Comparison of ENCODE assay signal across 28 cellular contexts in genomic region chr2:64470071-64470470, GRCh38.
"Had no signal": no experiment of that assay in that cellular context is flagged by ENCODE, and none has a peak within 500 bp of the region (broad histone marks: within the 10 kb centered on the region; RNA-seq: fewer than 3 reads in every experiment).

No MANE protein-coding gene starts in this region.

- H3K4me1 Mint-ChIP-seq: activated CD4-positive, alpha-beta T cell treated with anti-CD3 and anti-CD28 coated beads for 36 hours; T-helper 17 cell had no signal

- H3K27ac Mint-ChIP-seq: activated CD4-positive, alpha-beta memory T cell treated with anti-CD3 and anti-CD28 coated beads for 36 hours; activated CD4-positive, alpha-beta T cell treated with anti-CD3 and anti-CD28 coated beads for 36 hours; activated CD4-positive, alpha-beta T cell treated with anti-CD3 and anti-CD28 coated beads, Interleukin-2, amount 10 ng/mL, durations not matched to agents 24 days and 14 days; activated CD8-positive, alpha-beta memory T cell treated with anti-CD3 and anti-CD28 coated beads, Interleukin-2, amount 10 ng/mL, durations not matched to agents 7 days and 5 days; activated CD8-positive, alpha-beta T cell treated with anti-CD3 and anti-CD28 coated beads, Interleukin-2, amount 10 ng/mL, durations not matched to agents 7 days and 5 days; activated naive CD4-positive, alpha-beta T cell treated with anti-CD3 and anti-CD28 coated beads, Interleukin-2, amount 10 ng/mL, durations not matched to agents 7 days and 5 days; activated naive CD8-positive, alpha-beta T cell; activated T-helper 1 cell treated with anti-CD3 and anti-CD28 coated beads, Interleukin-12 subunit alpha, Interleukin-12 subunit beta, Interleukin-2, Interleukin-4 antibody, amounts not matched to agents 30 ng/mL and 10 ng/mL and 1 ng/mL, durations not matched to agents 14 hours and 24 hours and 36 hours; activated T-helper 2 cell treated with anti-CD3 and anti-CD28 coated beads, Interferon-gamma antibody, Interleukin-2, Interleukin-4, amounts not matched to agents 10 μg/mL and 5 μg/mL and 100 μg/mL, durations not matched to agents 14 hours and 24 hours and 36 hours; T-helper 17 cell; T-helper 2 cell treated with Interferon-gamma antibody and Interleukin-4, amounts not matched to agents 5 μg/mL and 100 μg/mL, for 36 hours had no signal

- ATAC-seq: activated CD4-positive, alpha-beta T cell treated with anti-CD3 and anti-CD28 coated beads for 36 hours; activated CD8-positive, alpha-beta memory T cell treated with anti-CD3 and anti-CD28 coated beads, Interleukin-2, amount 10 ng/mL, durations not matched to agents 7 days and 5 days; activated CD8-positive, alpha-beta T cell treated with anti-CD3 and anti-CD28 coated beads, Interleukin-2, amount 10 ng/mL, durations not matched to agents 7 days and 5 days; esophagus mucosa; T-helper 17 cell had no signal

- H3K4me3 Mint-ChIP-seq: activated CD4-positive, alpha-beta memory T cell treated with anti-CD3 and anti-CD28 coated beads for 36 hours; activated CD4-positive, alpha-beta T cell treated with anti-CD3 and anti-CD28 coated beads for 36 hours; activated CD4-positive, alpha-beta T cell treated with anti-CD3 and anti-CD28 coated beads, Interleukin-2, amount 10 ng/mL, durations not matched to agents 24 days and 14 days; activated CD8-positive, alpha-beta memory T cell treated with anti-CD3 and anti-CD28 coated beads, Interleukin-2, amount 10 ng/mL, durations not matched to agents 7 days and 5 days; activated CD8-positive, alpha-beta T cell treated with anti-CD3 and anti-CD28 coated beads, Interleukin-2, amount 10 ng/mL, durations not matched to agents 7 days and 5 days; activated naive CD4-positive, alpha-beta T cell treated with anti-CD3 and anti-CD28 coated beads, Interleukin-2, amount 10 ng/mL, durations not matched to agents 7 days and 5 days; activated naive CD8-positive, alpha-beta T cell; activated T-helper 1 cell treated with anti-CD3 and anti-CD28 coated beads, Interleukin-12 subunit alpha, Interleukin-12 subunit beta, Interleukin-2, Interleukin-4 antibody, amounts not matched to agents 30 ng/mL and 10 ng/mL and 1 ng/mL, durations not matched to agents 14 hours and 24 hours and 36 hours; T-helper 17 cell; T-helper 2 cell treated with Interferon-gamma antibody and Interleukin-4, amounts not matched to agents 5 μg/mL and 100 μg/mL, for 36 hours had no signal

- H3K36me3 Mint-ChIP-seq: activated CD4-positive, alpha-beta memory T cell treated with anti-CD3 and anti-CD28 coated beads for 36 hours; activated CD8-positive, alpha-beta memory T cell treated with anti-CD3 and anti-CD28 coated beads, Interleukin-2, amount 10 ng/mL, durations not matched to agents 7 days and 5 days; activated naive CD4-positive, alpha-beta T cell treated with anti-CD3 and anti-CD28 coated beads, Interleukin-2, amount 10 ng/mL, durations not matched to agents 7 days and 5 days; activated naive CD8-positive, alpha-beta T cell had no signal

- H3K27me3 Mint-ChIP-seq: activated naive CD8-positive, alpha-beta T cell had no signal

- H3K9me3 Mint-ChIP-seq: activated CD4-positive, alpha-beta memory T cell treated with anti-CD3 and anti-CD28 coated beads for 36 hours; activated CD4-positive, alpha-beta T cell treated with anti-CD3 and anti-CD28 coated beads, Interleukin-2, amount 10 ng/mL, durations not matched to agents 24 days and 14 days; activated naive CD4-positive, alpha-beta T cell treated with anti-CD3 and anti-CD28 coated beads, Interleukin-2, amount 10 ng/mL, durations not matched to agents 7 days and 5 days; activated T-helper 1 cell treated with anti-CD3 and anti-CD28 coated beads, Interleukin-12 subunit alpha, Interleukin-12 subunit beta, Interleukin-2, Interleukin-4 antibody, amounts not matched to agents 30 ng/mL and 10 ng/mL and 1 ng/mL, durations not matched to agents 14 hours and 24 hours and 36 hours; activated T-helper 2 cell treated with anti-CD3 and anti-CD28 coated beads, Interferon-gamma antibody, Interleukin-2, Interleukin-4, amounts not matched to agents 10 μg/mL and 5 μg/mL and 100 μg/mL, durations not matched to agents 14 hours and 24 hours and 36 hours; T-helper 2 cell treated with Interferon-gamma antibody and Interleukin-4, amounts not matched to agents 5 μg/mL and 100 μg/mL, for 36 hours had no signal

- DNase-seq: activated CD4-positive, alpha-beta memory T cell treated with anti-CD3 and anti-CD28 coated beads for 36 hours; activated CD4-positive, alpha-beta T cell treated with anti-CD3 and anti-CD28 coated beads for 36 hours; activated CD4-positive, alpha-beta T cell treated with anti-CD3 and anti-CD28 coated beads, Interleukin-2, amount 10 ng/mL, durations not matched to agents 24 days and 14 days; activated CD4-positive, CD25-positive, alpha-beta regulatory T cell; activated CD4-positive, CD25-positive, alpha-beta regulatory T cell treated with anti-CD3 and anti-CD28 coated beads, Interleukin-2, amount 50 U/mL, for 72 hours; activated CD8-positive, alpha-beta memory T cell treated with anti-CD3 and anti-CD28 coated beads, Interleukin-2, amount 10 ng/mL, durations not matched to agents 7 days and 5 days; activated CD8-positive, alpha-beta memory T cell treated with anti-CD3 and anti-CD28 coated beads, Interleukin-2, amount 50 U/mL, for 4 hours; activated CD8-positive, alpha-beta T cell treated with anti-CD3 and anti-CD28 coated beads, Interleukin-2, amount 10 ng/mL, durations not matched to agents 7 days and 5 days; activated effector memory CD4-positive, alpha-beta T cell treated with anti-CD3 and anti-CD28 coated beads, Interleukin-2, amount 50 U/mL, for 16 hours; activated naive CD4-positive, alpha-beta T cell treated with anti-CD3 and anti-CD28 coated beads, Interleukin-2, amount 10 ng/mL, durations not matched to agents 7 days and 5 days; activated T-cell treated with anti-CD3 and anti-CD28 coated beads, Interleukin-2, amount 50 U/mL, for 1 hour; activated T-cell treated with anti-CD3 and anti-CD28 coated beads, Interleukin-2, amount 50 U/mL, for 48 hours; amniotic stem cell; anterior cingulate cortex; caudate nucleus; cortex of kidney; dermis blood vessel endothelial cell; effector CD8-positive, alpha-beta T cell; foreskin fibroblast; head of caudate nucleus; T-helper 1 cell; T-helper 17 cell; T1000 had no signal
